ENCODE assay signal across 18 cellular contexts in genomic region chr12:102548543-102548942, GRCh38.
DNase-seq lines count a peak whose midpoint lies in the region; ATAC-seq and TF ChIP-seq lines count a peak whose summit lies in the region.
"Had no signal": no experiment of that assay in that cellular context is flagged by ENCODE, and none has a peak within 500 bp of the region (broad histone marks: within the 10 kb centered on the region; RNA-seq: fewer than 3 reads in every experiment).

No MANE protein-coding gene starts in this region.

- H3K4me1 ChIP-seq in heart left ventricle (no peaks in the 10 kb centered on the region), right atrium auricular region (no peaks in the 10 kb centered on the region), upper lobe of left lung (no peaks in the 10 kb centered on the region)
- H3K4me1 ChIP-seq: psoas muscle had no signal

- TF ChIP-seq CTCF in heart left ventricle (IDR thresholded peaks at IDR 0.05) (no peak), right atrium auricular region (IDR thresholded peaks at IDR 0.05) (no peak), upper lobe of left lung (IDR thresholded peaks at IDR 0.05) (no peak)

- DNase-seq in heart left ventricle (peak in 3 of 5 donors; percentile 51 to 64 (median 58)), right atrium auricular region (ENCODE audit: low spot score) (no peak), amniotic epithelial cell (ENCODE audit: low read depth) (peak; percentile 16), medulla oblongata (ENCODE audit: extremely low spot score) (peak; percentile 20), DMS79 treated with DMSO at 0.1 percent for 48 hours (lab: John Stamatoyannopoulos, UW) (no peak), upper lobe of left lung (no peak), kidney tubule cell (ENCODE audit: low spot score) (no peak), NCI-H226 (no peak)
- DNase-seq: activated naive CD4-positive, alpha-beta T cell treated with anti-CD3 and anti-CD28 coated beads, Interleukin-2, amount 50 U/mL, for 16 hours; activated T-cell treated with anti-CD3 and anti-CD28 coated beads, Interleukin-2, amount 50 U/mL, for 72 hours; GF-D8; NCI-H2029; NK-92 treated with Interleukin-12 subunit alpha and Interleukin-12 subunit beta, amount 100 ng/mL, for 24 hours had no signal

- H3K4me3 ChIP-seq in heart left ventricle (no peak overlapping the region), right atrium auricular region (no peak overlapping the region), upper lobe of left lung (no peak overlapping the region)
- H3K4me3 ChIP-seq: BLaER1 treated with 17β-estradiol and CSF1 and Interleukin-3, amounts not matched to agents 10 nM and 100 nM; mucosa of descending colon; psoas muscle had no signal

- H3K36me3 ChIP-seq in heart left ventricle (no peaks in the 10 kb centered on the region), right atrium auricular region (no peaks in the 10 kb centered on the region), upper lobe of left lung (no peaks in the 10 kb centered on the region)
- H3K36me3 ChIP-seq: BLaER1 treated with 17β-estradiol and CSF1 and Interleukin-3, amounts not matched to agents 10 nM and 100 nM had no signal

- H3K9me3 ChIP-seq in heart left ventricle (no peaks in the 10 kb centered on the region), right atrium auricular region (no peaks in the 10 kb centered on the region), upper lobe of left lung (no peaks in the 10 kb centered on the region)
- H3K9me3 ChIP-seq: BLaER1 treated with 17β-estradiol and CSF1 and Interleukin-3, amounts not matched to agents 10 nM and 100 nM; mucosa of descending colon; psoas muscle had no signal

- WGBS in heart left ventricle, 4 donors: 24 to 39% (median 33%) methylated on average over 3 of the region's 3 CpGs
- WGBS in upper lobe of left lung, 2 donors: 40 to 41% methylated on average over 3 of the region's 3 CpGs

- no peaks in the 10 kb centered on the region for H3K27me3 ChIP-seq in heart left ventricle
- H3K27me3 ChIP-seq in right atrium auricular region: no peaks in the 10 kb centered on the region
- H3K27me3 ChIP-seq in upper lobe of left lung: no peaks in the 10 kb centered on the region
- H3K27me3 ChIP-seq: BLaER1 treated with 17β-estradiol and CSF1 and Interleukin-3, amounts not matched to agents 10 nM and 100 nM had no signal

- no peak overlapping the region for H3K27ac ChIP-seq in heart left ventricle
- H3K27ac ChIP-seq in right atrium auricular region: no peak overlapping the region
- H3K27ac ChIP-seq in upper lobe of left lung: no peak overlapping the region
- H3K27ac ChIP-seq: BLaER1 treated with 17β-estradiol and CSF1 and Interleukin-3, amounts not matched to agents 10 nM and 100 nM; HL-60; psoas muscle; RWPE1 had no signal

- no peak for TF ChIP-seq POLR2A in heart left ventricle (IDR thresholded peaks at IDR 0.05)
- no peak for TF ChIP-seq POLR2A in upper lobe of left lung (IDR thresholded peaks at IDR 0.05)

- TF ChIP-seq EP300 in upper lobe of left lung (IDR thresholded peaks at IDR 0.05): no peak

- intact Hi-C loops in heart left ventricle (cut with DNase I): no loop called here

- ATAC-seq in heart left ventricle: peak in 2 of 4 donors; percentile 26 to 55
- ATAC-seq in upper lobe of left lung (ENCODE audit: low FRiP score in 2 of 2): no peak
- ATAC-seq: activated T-cell treated with anti-CD3 and anti-CD28 coated beads, Interleukin-2, amount 50 U/mL, for 72 hours; mucosa of descending colon; psoas muscle had no signal

Comparison
In these comparisons a context has a peak if more than half of its experiments do, and no peak if none do; other contexts are left out.
1. DNase-seq: peak in heart left ventricle (3 of 5), amniotic epithelial cell (single experiment) and medulla oblongata (single experiment); none in right atrium auricular region (single experiment), DMS79 treated with DMSO at 0.1 percent for 48 hours (single experiment), upper lobe of left lung (0 of 2), kidney tubule cell (single experiment) and NCI-H226 (single experiment).